20 cellular contexts compared by ENCODE assay signal in genomic region chr7:33411000-33411399, GRCh38.
"Had no signal": no experiment of that assay in that cellular context is flagged by ENCODE, and none has a peak within 500 bp of the region (broad histone marks: within the 10 kb centered on the region; RNA-seq: fewer than 3 reads in every experiment).

No MANE protein-coding gene starts in this region.

- H3K4me1 ChIP-seq: SJSA1 had no signal

- H3K27me3 ChIP-seq: SJSA1 had no signal

- H3K4me3 ChIP-seq: SJSA1 had no signal

- H3K36me3 ChIP-seq: SJSA1 had no signal

- DNase-seq: IMR-90, Kasumi-1, KG1, MM.1S, NCI-H1092 treated with DMSO at 0.1 percent for 48 hours, NCI-H1436, NCI-H187, NCI-H2029, NCI-H2081 treated with DMSO at 0.1 percent for 48 hours, NCI-H2171, NCI-H226, NCI-H446, NCI-H510A, NCI-H524 treated with DMSO at 0.1 percent for 48 hours, NCI-H69, NCI-H774, Right ventricle myocardium superior, RPMI8226, SIG-M5 had no signal

- H3K9me3 ChIP-seq: SJSA1 had no signal

- H3K27ac ChIP-seq: SJSA1 had no signal
